8 cellular contexts compared by ENCODE assay signal in the genomic region with DNA sequence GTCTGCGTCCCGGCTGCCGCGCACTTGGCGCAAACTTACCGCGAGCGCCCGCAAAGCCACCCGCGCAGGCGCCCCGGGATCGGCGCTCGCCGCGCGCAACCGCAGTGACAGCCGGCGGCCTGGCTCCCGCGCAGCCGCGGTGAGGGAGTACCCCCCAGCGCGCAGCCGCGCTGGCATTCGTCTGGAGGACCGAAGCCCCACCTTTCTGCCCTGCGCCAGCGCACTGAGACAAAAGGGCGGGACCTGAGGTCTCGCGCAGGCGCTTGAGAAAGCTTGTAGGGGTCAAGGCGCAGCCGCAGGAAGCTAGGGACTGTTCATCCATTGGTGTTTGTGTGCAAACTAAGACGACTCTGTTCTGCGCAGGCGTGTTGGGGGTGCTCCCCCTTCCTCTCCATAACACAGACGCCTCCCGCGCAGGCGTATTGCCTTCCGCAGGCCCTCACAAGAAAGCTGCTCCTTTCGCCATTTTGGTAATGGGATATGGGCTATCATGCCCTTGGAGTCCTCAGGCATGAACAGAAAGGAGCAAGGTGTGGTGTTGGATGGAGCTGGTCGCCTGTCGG. TPM values are rescaled to one million over a fixed set of nuclear protein-coding genes. Genes with fewer than 3 reads are reported as not detected.
DNase-seq lines count a peak whose midpoint lies in the region; ATAC-seq and TF ChIP-seq lines count a peak whose summit lies in the region.

A gene (minus strand): TSS at position 91 of the 563 bp plus-strand sequence. CDS start 558 bp downstream, outside the sequence.

- H3F3A ChIP-seq in PC-3 (ENCODE audit: low read length, unreplicated experiment), result no peaks in the 10 kb centered on the region

- H3K27me3 ChIP-seq in PC-3 (ENCODE audit: low read length), result no peaks in the 10 kb centered on the region

- no TSS peak for BruUV-seq in PC-3 (replicated peaks; lab: Mats Ljungman, UMichigan)

- no peak for TF ChIP-seq CTCF in PC-3 (conservative IDR thresholded peaks at IDR 0.05; ENCODE audit: low read depth, low read length)
- TF ChIP-seq CTCF in epithelial cell of proximal tubule (conservative IDR thresholded peaks at IDR 0.05; ENCODE audit: low read depth, low read length), result no peak

- H4K20me1 ChIP-seq in PC-3 (ENCODE audit: low read length), result no peaks in the 10 kb centered on the region

- TF ChIP-seq RAD21 in Ishikawa (IDR thresholded peaks at IDR 0.05; ENCODE audit: low read depth), result no peak

- H3K4me3 ChIP-seq in PC-3 (ENCODE audit: low read length), result peak within 1 kb of the TSS; percentile 91
- peak within 1 kb of the TSS; percentile 96 for H3K4me3 ChIP-seq in epithelial cell of proximal tubule (ENCODE audit: low read depth, low read length)

- ATAC-seq in GM21576 (IDR thresholded peaks at IDR 0.05; ENCODE audit: unreplicated experiment) (peak; percentile 52), PC-3 (peak; percentile 68)

- peaks cover 30% of the 10 kb centered on the region for H3K4me1 ChIP-seq in PC-3 (ENCODE audit: insufficient read depth, low read length)

- H3K4me2 ChIP-seq in PC-3 (ENCODE audit: low read length), result peak within 1 kb of the TSS; percentile 100

- CTCF ChIA-PET in PC-3 (lab: Charles Lee), result interaction anchor here (0.9 to 1.2 kb wide), 3 partner anchors 54 to 225 kb away, joined by 3 to 6 read pairs (median 5); a partner anchor contains a TSS

- POLR2A ChIA-PET in PC-3 (lab: Charles Lee; ENCODE audit: unreplicated experiment), result interaction anchor here (0.6 to 1.0 kb wide), 10 partner anchors 12 to 1151 kb away, joined by 3 to 12 read pairs (median 4); a partner anchor contains a TSS

- DNase-seq in DMS 273 treated with DMSO at 0.1 percent for 48 hours (lab: John Stamatoyannopoulos, UW) (peak; percentile 99), PC-3 (peak; percentile 98), activated T-cell treated with anti-CD3 and anti-CD28 coated beads for 48 hours (ENCODE audit: low read depth) (peak; percentile 98), epithelial cell of proximal tubule (ENCODE audit: low read depth) (peak; percentile 99), mucosa of gallbladder (ENCODE audit: low spot score) (peak; percentile 100)
- peak; percentile 99 to 100 for DNase-seq in stimulated activated CD8-positive, alpha-beta memory T cell treated with anti-CD3 and anti-CD28 coated beads, Interleukin-4, amount 100 ng/mL, for 4 hours (ENCODE audit: low read depth in 2 of 2, low spot score in 1 of 2)

- H2AFZ ChIP-seq in PC-3 (ENCODE audit: low read length), result peak within 1 kb of the TSS; percentile 90

- no peaks in the 10 kb centered on the region for H3K36me3 ChIP-seq in PC-3 (ENCODE audit: low read depth, low read length)

- intact Hi-C loops in PC-3 (cut with micrococcal nuclease), result no loop called here

- H3K9me3 ChIP-seq in PC-3 (ENCODE audit: low read length), result no peaks in the 10 kb centered on the region

- H3K79me2 ChIP-seq in PC-3 (ENCODE audit: low read length), result peaks cover 44% of the 10 kb centered on the region

- no peaks in the 10 kb centered on the region for H3K9me2 ChIP-seq in PC-3 (replicated peaks; ENCODE audit: low read length)

- H3K27ac ChIP-seq in PC-3 (ENCODE audit: low read length), result peak within 1 kb of the TSS; percentile 99

- no peak for TF ChIP-seq EP300 in Ishikawa (IDR thresholded peaks at IDR 0.05; ENCODE audit: borderline replicate concordance)

- peak within 1 kb of the TSS; percentile 100 for H3K9ac ChIP-seq in PC-3 (ENCODE audit: low read length)

TF ChIP-seq in Ishikawa, 13 proteins besides CTCF, POLR2A, EP300 and RAD21:
- TF ChIP-seq TAF1 (IDR thresholded peaks at IDR 0.05; ENCODE audit: low read depth) (peak; percentile 80), NFIC (IDR thresholded peaks at IDR 0.05) (no peak), YY1 (IDR thresholded peaks at IDR 0.05; ENCODE audit: low read depth) (peak; percentile 90)
TF ChIP-seq in Ishikawa: peak in this region for 2.

RNA-seq across cellular contexts. Expression of the gene that starts here (rescaled TPM):
- 20.6 and 25.0 TPM in 2 replicates for total RNA-seq in PC-3 (2014; rRNA removed)
- total RNA-seq in epithelial cell of proximal tubule, result 26.3 and 43.5 TPM in 2 replicates
- total RNA-seq in mucosa of gallbladder, result 44.5 TPM

Comparison
In these comparisons a context has a peak if more than half of its experiments do, and no peak if none do; other contexts are left out.
1. Peak in every context shown above with its lines: DNase-seq, ATAC-seq, H3K4me3 ChIP-seq and H3K27ac ChIP-seq.